10 cellular contexts compared by ENCODE assay signal in genomic region chr1:112636597-112637256, GRCh38. TPM values are rescaled to one million over a fixed set of nuclear protein-coding genes. Genes with fewer than 3 reads are reported as not detected.
A peak's percentile ranks its signal among the peaks of the same experiment; 100 is the strongest.
DNase-seq lines count a peak whose midpoint lies in the region; ATAC-seq and TF ChIP-seq lines count a peak whose summit lies in the region.
"Had no signal": no experiment of that assay in that cellular context is flagged by ENCODE, and none has a peak within 500 bp of the region (broad histone marks: within the 10 kb centered on the region; RNA-seq: fewer than 3 reads in every experiment).

No MANE protein-coding gene starts in this region.

- H3K27ac Mint-ChIP-seq in activated naive CD4-positive, alpha-beta T cell treated with anti-CD3 and anti-CD28 coated beads for 36 hours, result peak overlapping the region; percentile 32

- no peaks in the 10 kb centered on the region for H3K27me3 ChIP-seq in thyroid gland
- H3K27me3 ChIP-seq: BE2C had no signal

- H3K27ac ChIP-seq in thyroid gland, result peak overlapping the region in 2 of 3 donors; percentile 17 to 78

- no peaks in the 10 kb centered on the region for H3K9me3 ChIP-seq in thyroid gland
- H3K9me3 ChIP-seq: BE2C had no signal

- H3K4me1 Mint-ChIP-seq in activated naive CD4-positive, alpha-beta T cell treated with anti-CD3 and anti-CD28 coated beads for 36 hours (ENCODE audit: low read depth), result peaks cover 53% of the 10 kb centered on the region

- TF ChIP-seq CTCF in thyroid gland (IDR thresholded peaks at IDR 0.05), result no peak

- no peak overlapping the region for H3K4me3 ChIP-seq in thyroid gland (replicated peaks in 1 of 3)

- H3K27me3 Mint-ChIP-seq in activated naive CD4-positive, alpha-beta T cell treated with anti-CD3 and anti-CD28 coated beads for 36 hours (ENCODE audit: low read depth), result no peaks in the 10 kb centered on the region

- peak; percentile 71 for ATAC-seq in SK-N-SH treated with all-trans-retinoic acid at 6 μM for 48 hours
- ATAC-seq in GM18505 (IDR thresholded peaks at IDR 0.05; ENCODE audit: unreplicated experiment), result no peak

- H3K36me3 Mint-ChIP-seq in activated naive CD4-positive, alpha-beta T cell treated with anti-CD3 and anti-CD28 coated beads for 36 hours (ENCODE audit: low read depth), result peaks cover 16% of the 10 kb centered on the region

- H3K9me3 Mint-ChIP-seq in activated naive CD4-positive, alpha-beta T cell treated with anti-CD3 and anti-CD28 coated beads for 36 hours, result no peaks in the 10 kb centered on the region

- CTCF ChIA-PET in activated naive CD4-positive, alpha-beta T cell treated with anti-CD3 and anti-CD28 coated beads for 36 hours (lab: Charles Lee), result interaction anchor here (1.1 to 1.9 kb wide), 5 partner anchors 15 to 74 kb away, joined by 3 to 6 read pairs (median 4); no protein-coding TSS in a partner anchor

- peaks cover 21 to 37% of the 10 kb centered on the region in 2 donors for H3K4me1 ChIP-seq in thyroid gland

- DNase-seq in activated naive CD4-positive, alpha-beta T cell treated with anti-CD3 and anti-CD28 coated beads for 36 hours, result no peak
- no peak for DNase-seq in activated naive CD4-positive, alpha-beta T cell (lab: John Stamatoyannopoulos, UW)
- peak; percentile 14 for DNase-seq in globus pallidus (ENCODE audit: low spot score)
- no peak for DNase-seq in thyroid gland
- no peak for DNase-seq in SIG-M5 treated with dmso at 0.1 percent for 504 hours (lab: John Stamatoyannopoulos, UW; ENCODE audit: unreplicated experiment)
- no peak for DNase-seq in NCI-H345 treated with DMSO at 0.1 percent for 48 hours (lab: John Stamatoyannopoulos, UW; ENCODE audit: unreplicated experiment)
- DNase-seq: BE2C; stimulated activated CD4-positive, alpha-beta T cell treated with anti-CD3 and anti-CD28 coated beads, Interleukin-15, amount 100 ng/mL, for 24 hours had no signal

- H3K36me3 ChIP-seq in thyroid gland, result no peaks in the 10 kb centered on the region

- intact Hi-C loops in activated naive CD4-positive, alpha-beta T cell treated with anti-CD3 and anti-CD28 coated beads for 36 hours (cut with micrococcal nuclease), result loop anchor here (1.0 to 2.0 kb wide), 2 partner anchors 14 to 16 kb away; no protein-coding TSS in a partner anchor
- intact Hi-C loops in thyroid gland (cut with DNase I), result no loop called here

- TF ChIP-seq POLR2A in thyroid gland (IDR thresholded peaks at IDR 0.05) (no peak), GM18505 (IDR thresholded peaks at IDR 0.05; ENCODE audit: borderline replicate concordance, extremely low read depth, insufficient read depth, insufficient read length) (no peak)

- no peak overlapping the region for H3K4me3 Mint-ChIP-seq in activated naive CD4-positive, alpha-beta T cell treated with anti-CD3 and anti-CD28 coated beads for 36 hours

TF ChIP-seq in SK-N-SH treated with all-trans-retinoic acid at 6 μM for 48 hours, 23 proteins besides CTCF, POLR2A, EP300 and RAD21:
- TF ChIP-seq ISL1 (CRISPR knock-in tag; IDR thresholded peaks at IDR 0.05), result peak; percentile 27; the same call in 1 of the 2 replicates
- TF ChIP-seq TOX (CRISPR knock-in tag; IDR thresholded peaks at IDR 0.05; ENCODE audit: borderline replicate concordance), result no peak

RNA-seq across cellular contexts. Expression of gene CAPZA1, which starts 17.1 kb away (rescaled TPM):
- total RNA-seq in activated naive CD4-positive, alpha-beta T cell treated with anti-CD3 and anti-CD28 coated beads for 36 hours, result 100 to 1,000 TPM; 231 to 242 TPM
- total RNA-seq in thyroid gland, result 100 to 1,000 TPM; 106 to 162 (median 130) TPM

RNA-seq across cellular contexts. Expression of gene ST7L, which starts 17.8 kb away (rescaled TPM):
- total RNA-seq in activated naive CD4-positive, alpha-beta T cell treated with anti-CD3 and anti-CD28 coated beads for 36 hours, result 10 to 100 TPM; 12.1 to 16.4 TPM
- 10 to 100 TPM; 27.3 to 46.4 (median 44.9) TPM for total RNA-seq in thyroid gland

RNA-seq across cellular contexts. Expression of gene MOV10, which starts 37.7 kb away (rescaled TPM):
- 10 to 100 TPM; 46.0 to 48.8 TPM for total RNA-seq in activated naive CD4-positive, alpha-beta T cell treated with anti-CD3 and anti-CD28 coated beads for 36 hours
- total RNA-seq in thyroid gland, result 10 to 100 TPM; 20.2 to 27.7 (median 27.5) TPM
